Comparison of ENCODE assay signal across 27 cellular contexts in genomic region chr17:4008496-4009163, GRCh38. TPM values are rescaled to one million over a fixed set of nuclear protein-coding genes. Genes with fewer than 3 reads are reported as not detected.
A peak's percentile ranks its signal among the peaks of the same experiment; 100 is the strongest.
DNase-seq lines count a peak whose midpoint lies in the region; ATAC-seq and TF ChIP-seq lines count a peak whose summit lies in the region.
"Had no signal": no experiment of that assay in that cellular context is flagged by ENCODE, and none has a peak within 500 bp of the region (broad histone marks: within the 10 kb centered on the region; RNA-seq: fewer than 3 reads in every experiment).

No MANE protein-coding gene starts in this region.

- no peak for DNase-seq in GM23338 (ENCODE audit: low spot score)
- DNase-seq in ascending aorta (ENCODE audit: low spot score in 2 of 2), result peak in 1 of 2 donors; percentile 60
- peak; percentile 37 for DNase-seq in left kidney (ENCODE audit: low read depth, low spot score)
- no peak for DNase-seq in stimulated activated effector memory CD8-positive, alpha-beta T cell treated with anti-CD3 and anti-CD28 coated beads, Interleukin-12 subunit alpha, Interleukin-12 subunit beta, amount 100 ng/mL, for 72 hours (ENCODE audit: low spot score in 2 of 2)
- DNase-seq in foreskin keratinocyte, result no peak
- DNase-seq in NCI-H2171 treated with DMSO at 0.1 percent for 48 hours (lab: John Stamatoyannopoulos, UW), result no peak
- DNase-seq in testis, result no peak
- DNase-seq in NCI-H748 (lab: John Stamatoyannopoulos, UW; ENCODE audit: unreplicated experiment), result no peak
- DNase-seq: activated CD4-positive, alpha-beta T cell treated with anti-CD3 and anti-CD28 coated beads, Interleukin-2, amount 50 U/mL, for 48 hours; activated naive CD8-positive, alpha-beta T cell treated with anti-CD3 and anti-CD28 coated beads, Interleukin-2, amount 10 ng/mL, durations not matched to agents 7 days and 5 days; Calu3; cerebellar nuclear complex; effector CD8-positive, alpha-beta T cell; foreskin fibroblast; left ventricle myocardium inferior; MM.1S; naive thymus-derived CD8-positive, alpha-beta T cell; NCI-H2029; NCI-H2227 treated with DMSO at 0.1 percent for 48 hours; NCI-H69; Peyer's patch; stimulated activated CD4-positive, alpha-beta T cell treated with anti-CD3 and anti-CD28 coated beads, Interleukin-2, amount 100 ng/mL, for 48 hours; T-helper 1 cell had no signal

- no peak overlapping the region for H3K4me3 Mint-ChIP-seq in GM23338
- H3K4me3 Mint-ChIP-seq in stimulated activated effector memory CD8-positive, alpha-beta T cell treated with anti-CD3 and anti-CD28 coated beads, Interleukin-12 subunit alpha, Interleukin-12 subunit beta, amount 100 ng/mL, for 72 hours, result no peak overlapping the region
- H3K4me3 Mint-ChIP-seq: activated naive CD8-positive, alpha-beta T cell treated with anti-CD3 and anti-CD28 coated beads, Interleukin-2, amount 10 ng/mL, durations not matched to agents 7 days and 5 days; CD14-positive monocyte; naive thymus-derived CD8-positive, alpha-beta T cell had no signal

- H3K27ac Mint-ChIP-seq in GM23338, result no peak overlapping the region
- H3K27ac Mint-ChIP-seq in stimulated activated effector memory CD8-positive, alpha-beta T cell treated with anti-CD3 and anti-CD28 coated beads, Interleukin-12 subunit alpha, Interleukin-12 subunit beta, amount 100 ng/mL, for 72 hours, result peak overlapping the region; percentile 32
- H3K27ac Mint-ChIP-seq: activated naive CD8-positive, alpha-beta T cell treated with anti-CD3 and anti-CD28 coated beads, Interleukin-2, amount 10 ng/mL, durations not matched to agents 7 days and 5 days; CD14-positive monocyte; naive thymus-derived CD8-positive, alpha-beta T cell had no signal

- peaks cover 7% of the 10 kb centered on the region; the same call in 1 of the 2 replicates for H3K36me3 ChIP-seq in GM23338 (ENCODE audit: insufficient read depth)
- H3K36me3 ChIP-seq in ascending aorta, result peaks cover 61 to 68% of the 10 kb centered on the region in 2 donors
- no peaks in the 10 kb centered on the region for H3K36me3 ChIP-seq in testis (ENCODE audit: low read depth, missing control alignments)

- intact Hi-C loops in ascending aorta (cut with DNase I), result no loop called here
- intact Hi-C loops in testis (cut with DNase I; ENCODE audit: low total_unique reads), result loop anchor here (10.0 kb wide), 1 partner anchor 74 kb away; no protein-coding TSS in a partner anchor

- H3F3A ChIP-seq in GM23338 (replicated peaks; ENCODE audit: low read depth), result peaks cover under 1% of the 10 kb centered on the region; the same call in 1 of the 2 replicates

- TF ChIP-seq CTCF in GM23338 (conservative IDR thresholded peaks at IDR 0.05; ENCODE audit: low read depth in 2 of 2) (no peak), ascending aorta (IDR thresholded peaks at IDR 0.05) (no peak), foreskin keratinocyte (conservative IDR thresholded peaks at IDR 0.05) (no peak), testis (IDR thresholded peaks at IDR 0.05) (no peak)

- no peak overlapping the region for H3K4me2 ChIP-seq in GM23338
- H3K4me2 ChIP-seq: KMS-11 had no signal

- 85 to 91% methylated on average over 20 to 25 of the region's 25 CpGs for WGBS in testis, 2 donors

- H3K27ac ChIP-seq in GM23338 (ENCODE audit: low read depth), result peak overlapping the region; percentile 8; the same call in 1 of the 2 replicates
- peak overlapping the region; percentile 37 to 39 for H3K27ac ChIP-seq in ascending aorta
- no peak overlapping the region for H3K27ac ChIP-seq in foreskin keratinocyte
- no peak overlapping the region for H3K27ac ChIP-seq in testis
- H3K27ac ChIP-seq: KMS-11, left ventricle myocardium inferior, vagina had no signal

- H2AFZ ChIP-seq in GM23338, result no peak overlapping the region

- TF ChIP-seq POLR2A in testis (IDR thresholded peaks at IDR 0.05), result no peak

- peaks cover 29% of the 10 kb centered on the region for H3K4me1 Mint-ChIP-seq in GM23338
- H3K4me1 Mint-ChIP-seq in stimulated activated effector memory CD8-positive, alpha-beta T cell treated with anti-CD3 and anti-CD28 coated beads, Interleukin-12 subunit alpha, Interleukin-12 subunit beta, amount 100 ng/mL, for 72 hours, result peaks cover 8% of the 10 kb centered on the region

- no peak for ATAC-seq in GM23338
- ATAC-seq in stimulated activated effector memory CD8-positive, alpha-beta T cell treated with anti-CD3 and anti-CD28 coated beads, Interleukin-12 subunit alpha, Interleukin-12 subunit beta, amount 100 ng/mL, for 72 hours, result no peak
- ATAC-seq in foreskin keratinocyte, result no peak
- ATAC-seq: naive thymus-derived CD8-positive, alpha-beta T cell had no signal

- H3K4me3 ChIP-seq in GM23338 (no peak overlapping the region), ascending aorta (no peak overlapping the region), testis (no peak overlapping the region)
- H3K4me3 ChIP-seq: left ventricle myocardium inferior, Peyer's patch, vagina had no signal

- no peaks in the 10 kb centered on the region for H3K9me3 Mint-ChIP-seq in GM23338
- H3K9me3 Mint-ChIP-seq in stimulated activated effector memory CD8-positive, alpha-beta T cell treated with anti-CD3 and anti-CD28 coated beads, Interleukin-12 subunit alpha, Interleukin-12 subunit beta, amount 100 ng/mL, for 72 hours, result no peaks in the 10 kb centered on the region
- H3K9me3 Mint-ChIP-seq: activated naive CD8-positive, alpha-beta T cell treated with anti-CD3 and anti-CD28 coated beads, Interleukin-2, amount 10 ng/mL, durations not matched to agents 7 days and 5 days; naive thymus-derived CD8-positive, alpha-beta T cell had no signal

- peaks cover 12% of the 10 kb centered on the region for H3K36me3 Mint-ChIP-seq in GM23338 (ENCODE audit: low read depth)
- peaks cover 72% of the 10 kb centered on the region for H3K36me3 Mint-ChIP-seq in stimulated activated effector memory CD8-positive, alpha-beta T cell treated with anti-CD3 and anti-CD28 coated beads, Interleukin-12 subunit alpha, Interleukin-12 subunit beta, amount 100 ng/mL, for 72 hours

- H3K9me3 ChIP-seq in ascending aorta (no peaks in the 10 kb centered on the region), testis (no peaks in the 10 kb centered on the region)
- H3K9me3 ChIP-seq: left ventricle myocardium inferior, Peyer's patch, vagina had no signal

- H3K9me2 ChIP-seq in GM23338 (ENCODE audit: insufficient read depth), result no peaks in the 10 kb centered on the region

- H3K27me3 ChIP-seq in GM23338 (ENCODE audit: insufficient read depth) (no peaks in the 10 kb centered on the region), ascending aorta (no peaks in the 10 kb centered on the region), foreskin keratinocyte (no peaks in the 10 kb centered on the region), testis (no peaks in the 10 kb centered on the region)
- H3K27me3 ChIP-seq: Peyer's patch, vagina had no signal

- peaks cover 6% of the 10 kb centered on the region for H3K4me1 ChIP-seq in GM23338 (ENCODE audit: insufficient read depth)
- H3K4me1 ChIP-seq in ascending aorta, result peaks cover 4 to 11% of the 10 kb centered on the region in 2 donors
- no peaks in the 10 kb centered on the region for H3K4me1 ChIP-seq in foreskin keratinocyte
- no peaks in the 10 kb centered on the region for H3K4me1 ChIP-seq in testis

- H3K27me3 Mint-ChIP-seq in GM23338 (ENCODE audit: insufficient read depth, low read depth, poor library complexity), result peaks cover 18% of the 10 kb centered on the region
- H3K27me3 Mint-ChIP-seq: activated naive CD8-positive, alpha-beta T cell treated with anti-CD3 and anti-CD28 coated beads, Interleukin-2, amount 10 ng/mL, durations not matched to agents 7 days and 5 days; naive thymus-derived CD8-positive, alpha-beta T cell had no signal

- H3K79me2 ChIP-seq in GM23338 (replicated peaks; ENCODE audit: insufficient read depth), result no peaks in the 10 kb centered on the region

- H4K20me1 ChIP-seq in GM23338 (replicated peaks; ENCODE audit: insufficient read depth), result no peaks in the 10 kb centered on the region

TF ChIP-seq in GM23338, 12 proteins besides CTCF, POLR2A, EP300 and RAD21 (continues in another document):
- TF ChIP-seq REST (IDR thresholded peaks at IDR 0.05; ENCODE audit: unreplicated experiment) (no peak), ZNF331 (CRISPR knock-in tag; IDR thresholded peaks at IDR 0.05; ENCODE audit: low read depth) (no peak), STAT1 (IDR thresholded peaks at IDR 0.05; ENCODE audit: unreplicated experiment) (no peak), EZH2phosphoT487 (IDR thresholded peaks at IDR 0.05; ENCODE audit: unreplicated experiment) (no peak)

RNA-seq across cellular contexts. Expression of gene ATP2A3, which starts 44.4 kb away (rescaled TPM):
- 32.6 and 35.2 TPM in 2 replicates for total RNA-seq in GM23338 (2014; rRNA removed; shearing (Covaris generic))
- polyA plus RNA-seq in GM23338 (2016; fragmentation: Nextera tagmentation; extraction: Ambion mirVana) (8.2 and 9.6 TPM in 2 replicates), foreskin keratinocyte (0.20 and 0.76 TPM in 2 replicates), testis (ENCODE audit: insufficient read depth, low read depth, low replicate concordance) (8.2 TPM)
- total RNA-seq in ascending aorta (27.2 TPM), foreskin keratinocyte (0.28 and 0.68 TPM in 2 replicates), testis (10 to 100 TPM in 1 of 2 donors, 1 to 10 TPM in 1; 8.0 to 19.6 TPM)
- total RNA-seq: osteocyte had no signal

Comparison
In these comparisons a context has a peak if more than half of its experiments do, and no peak if none do; other contexts are left out.
1. H3K27ac ChIP-seq: peak in GM23338 (single experiment) and ascending aorta (2 of 2); none in foreskin keratinocyte (single experiment) and testis (0 of 2).